Comparison of ENCODE assay signal across 9 cellular contexts in the genomic region with DNA sequence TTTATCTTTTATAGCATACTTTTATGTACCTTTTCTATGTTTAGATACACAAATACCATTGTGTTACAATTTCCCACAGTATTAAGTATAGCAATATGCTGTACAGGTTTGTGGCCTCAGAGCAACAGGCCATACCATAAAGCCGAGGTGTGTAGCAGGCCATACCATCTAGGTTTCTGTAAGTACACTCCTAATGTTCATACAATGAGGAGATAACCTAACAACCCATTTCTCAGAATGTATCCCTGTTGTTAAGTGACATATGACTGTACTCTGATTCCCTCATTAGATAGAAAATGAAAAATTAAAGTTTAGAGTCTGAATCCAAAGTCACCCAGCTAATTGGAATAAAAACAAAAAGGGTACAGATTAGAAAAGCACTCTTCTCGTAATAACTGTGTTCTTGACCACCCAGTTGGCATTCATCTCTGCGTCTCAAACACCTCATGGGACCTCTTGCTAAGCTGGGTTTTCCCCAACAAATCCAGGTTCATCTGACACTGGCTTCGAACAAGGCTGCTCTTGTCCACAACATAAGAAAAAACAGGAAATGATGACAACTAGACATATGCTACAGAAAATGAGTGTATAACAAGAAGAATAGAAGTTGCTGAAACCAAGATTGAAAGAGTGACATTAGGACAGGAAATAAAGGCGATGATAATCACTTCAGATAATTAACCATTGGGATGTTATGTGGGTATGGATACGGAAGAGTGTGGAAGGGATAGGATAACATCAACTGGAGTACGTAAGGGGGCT. TPM values are rescaled to one million over a fixed set of nuclear protein-coding genes. Genes with fewer than 3 reads are reported as not detected.
DNase-seq lines count a peak whose midpoint lies in the region; ATAC-seq, FAIRE-seq and TF ChIP-seq lines count a peak whose summit lies in the region.
"Had no signal": no experiment of that assay in that cellular context is flagged by ENCODE, and none has a peak within 500 bp of the region (broad histone marks: within the 10 kb centered on the region; RNA-seq: fewer than 3 reads in every experiment).

No MANE protein-coding gene starts in this region.

- H3K27me3 Mint-ChIP-seq in activated T-cell treated with anti-CD3 and anti-CD28 coated beads, Interleukin-2, amount 50 U/mL, for 24 hours, result no peaks in the 10 kb centered on the region
- no peaks in the 10 kb centered on the region for H3K27me3 Mint-ChIP-seq in activated T-helper 17 cell treated with anti-CD3 and anti-CD28 coated beads, Interleukin-2, amount 50 U/mL, for 72 hours

- peaks cover 44% of the 10 kb centered on the region for H3K4me1 Mint-ChIP-seq in activated T-cell treated with anti-CD3 and anti-CD28 coated beads, Interleukin-2, amount 50 U/mL, for 24 hours (ENCODE audit: low read depth)
- peaks cover 17% of the 10 kb centered on the region for H3K4me1 Mint-ChIP-seq in activated T-helper 17 cell treated with anti-CD3 and anti-CD28 coated beads, Interleukin-2, amount 50 U/mL, for 72 hours

- peak overlapping the region; percentile 100 for H3K4me3 Mint-ChIP-seq in activated T-cell treated with anti-CD3 and anti-CD28 coated beads, Interleukin-2, amount 50 U/mL, for 24 hours
- peak overlapping the region; percentile 85 for H3K4me3 Mint-ChIP-seq in activated T-helper 17 cell treated with anti-CD3 and anti-CD28 coated beads, Interleukin-2, amount 50 U/mL, for 72 hours

- no peaks in the 10 kb centered on the region for H3K9me3 ChIP-seq in kidney (ENCODE audit: control insufficient read depth in 1 of 2, low read length in 2 of 2)
- no peaks in the 10 kb centered on the region for H3K9me3 ChIP-seq in tibial artery

- H3K27ac ChIP-seq in kidney (ENCODE audit: low read depth in 2 of 2, low read length in 2 of 2) (peak overlapping the region in 1 of 2 donors; percentile 11), tibial artery (peak overlapping the region in 1 of 2 donors; percentile 78)

- FAIRE-seq in kidney (lab: Jason Lieb, UNC), result no peak
- FAIRE-seq: islet of Langerhans had no signal

- in situ Hi-C loops in GM13977 (cut with MboI; ENCODE audit: low pct_unique_long_range_greater_than_20kb, low sequenced_read_pairs, unreplicated experiment), result no loop called here

- H3K36me3 Mint-ChIP-seq in activated T-cell treated with anti-CD3 and anti-CD28 coated beads, Interleukin-2, amount 50 U/mL, for 24 hours (ENCODE audit: low read depth), result peaks cover 66% of the 10 kb centered on the region
- peaks cover 69% of the 10 kb centered on the region for H3K36me3 Mint-ChIP-seq in activated T-helper 17 cell treated with anti-CD3 and anti-CD28 coated beads, Interleukin-2, amount 50 U/mL, for 72 hours (ENCODE audit: low read depth)

- peak overlapping the region; percentile 93 to 97 for H3K4me3 ChIP-seq in kidney (ENCODE audit: low read length in 2 of 2)
- peak overlapping the region; percentile 79 to 95 for H3K4me3 ChIP-seq in tibial artery

- intact Hi-C loops in kidney (cut with DNase I) (no loop called here), tibial artery (cut with DNase I; ENCODE audit: low total_unique reads) (no loop called here)

- ATAC-seq in activated T-helper 17 cell treated with anti-CD3 and anti-CD28 coated beads, Interleukin-2, amount 50 U/mL, for 72 hours (replicated peaks), result peak; percentile 75
- no peak for ATAC-seq in HG03097 (IDR thresholded peaks at IDR 0.05; ENCODE audit: low FRiP score, unreplicated experiment)

- H3K9ac ChIP-seq in kidney (ENCODE audit: low read length in 2 of 2), result peak overlapping the region; percentile 95 to 97

- no peaks in the 10 kb centered on the region for H3K9me3 Mint-ChIP-seq in activated T-cell treated with anti-CD3 and anti-CD28 coated beads, Interleukin-2, amount 50 U/mL, for 24 hours
- H3K9me3 Mint-ChIP-seq in activated T-helper 17 cell treated with anti-CD3 and anti-CD28 coated beads, Interleukin-2, amount 50 U/mL, for 72 hours, result no peaks in the 10 kb centered on the region

- H3K27me3 ChIP-seq in tibial artery, result no peaks in the 10 kb centered on the region

- TF ChIP-seq CTCF in kidney (IDR thresholded peaks at IDR 0.05; ENCODE audit: borderline replicate concordance, extremely low read depth, insufficient read depth) (no peak), tibial artery (IDR thresholded peaks at IDR 0.05) (no peak), GM13977 (IDR thresholded peaks at IDR 0.05; ENCODE audit: extremely low read depth, insufficient read depth, missing control alignments) (no peak)

- H3K4me1 ChIP-seq in kidney (ENCODE audit: control insufficient read depth in 1 of 2, insufficient read depth in 1 of 2, low read depth in 1 of 2, low read length in 2 of 2) (peaks cover 9 to 15% of the 10 kb centered on the region in 2 donors), tibial artery (peaks cover 0 to 22% (median 12%) of the 10 kb centered on the region in 4 donors)

- no peak for DNase-seq in activated T-cell treated with anti-CD3 and anti-CD28 coated beads, Interleukin-2, amount 50 U/mL, for 24 hours
- DNase-seq in activated T-cell treated with anti-CD3 and anti-CD28 coated beads, Interleukin-2, amount 50 U/mL, for 1 hour, result no peak
- DNase-seq in kidney, result no peak
- DNase-seq in tibial artery, result no peak
- no peak for DNase-seq in mucosa of gallbladder (ENCODE audit: low spot score)
- no peak for DNase-seq in GM13977 (ENCODE audit: low spot score)

- H3K27ac Mint-ChIP-seq in activated T-cell treated with anti-CD3 and anti-CD28 coated beads, Interleukin-2, amount 50 U/mL, for 24 hours, result peak overlapping the region; percentile 100
- H3K27ac Mint-ChIP-seq in activated T-helper 17 cell treated with anti-CD3 and anti-CD28 coated beads, Interleukin-2, amount 50 U/mL, for 72 hours, result peak overlapping the region; percentile 94

- H3K36me3 ChIP-seq in kidney (ENCODE audit: control insufficient read depth in 1 of 2, insufficient read depth in 2 of 2, low read length in 2 of 2) (peaks cover 20 to 34% of the 10 kb centered on the region in 2 donors), tibial artery (peaks cover 33 to 45% (median 37%) of the 10 kb centered on the region in 3 donors)

RNA-seq across cellular contexts. Expression of a gene that starts 1.4 kb away (rescaled TPM):
- 100 to 1,000 TPM; 350 to 380 TPM for total RNA-seq in activated T-helper 17 cell treated with anti-CD3 and anti-CD28 coated beads, Interleukin-2, amount 50 U/mL, for 72 hours
- 162 TPM for total RNA-seq in kidney
- polyA plus RNA-seq in kidney (ENCODE audit: insufficient read depth, low read depth, low replicate concordance), result 638 TPM
- 140 TPM for total RNA-seq in mucosa of gallbladder

RNA-seq across cellular contexts. Expression of a gene that starts 7.4 kb away (rescaled TPM):
- 10 to 100 TPM; 53.3 to 60.2 TPM for total RNA-seq in activated T-helper 17 cell treated with anti-CD3 and anti-CD28 coated beads, Interleukin-2, amount 50 U/mL, for 72 hours
- total RNA-seq in kidney (40.6 TPM), mucosa of gallbladder (46.4 TPM)
- 10.9 TPM for polyA plus RNA-seq in kidney (ENCODE audit: insufficient read depth, low read depth, low replicate concordance)

RNA-seq across cellular contexts. Expression of a gene that starts 8.6 kb away (rescaled TPM):
- total RNA-seq in activated T-helper 17 cell treated with anti-CD3 and anti-CD28 coated beads, Interleukin-2, amount 50 U/mL, for 72 hours, result 100 to 1,000 TPM in 1 of 2 donors, 10 to 100 TPM in 1; 67.0 to 127 TPM
- total RNA-seq in kidney (10.6 TPM), mucosa of gallbladder (13.5 TPM)
- polyA plus RNA-seq in kidney (ENCODE audit: insufficient read depth, low read depth, low replicate concordance), result 5.6 TPM
